Comparison of ENCODE assay signal across 1 cellular context in the genomic region with DNA sequence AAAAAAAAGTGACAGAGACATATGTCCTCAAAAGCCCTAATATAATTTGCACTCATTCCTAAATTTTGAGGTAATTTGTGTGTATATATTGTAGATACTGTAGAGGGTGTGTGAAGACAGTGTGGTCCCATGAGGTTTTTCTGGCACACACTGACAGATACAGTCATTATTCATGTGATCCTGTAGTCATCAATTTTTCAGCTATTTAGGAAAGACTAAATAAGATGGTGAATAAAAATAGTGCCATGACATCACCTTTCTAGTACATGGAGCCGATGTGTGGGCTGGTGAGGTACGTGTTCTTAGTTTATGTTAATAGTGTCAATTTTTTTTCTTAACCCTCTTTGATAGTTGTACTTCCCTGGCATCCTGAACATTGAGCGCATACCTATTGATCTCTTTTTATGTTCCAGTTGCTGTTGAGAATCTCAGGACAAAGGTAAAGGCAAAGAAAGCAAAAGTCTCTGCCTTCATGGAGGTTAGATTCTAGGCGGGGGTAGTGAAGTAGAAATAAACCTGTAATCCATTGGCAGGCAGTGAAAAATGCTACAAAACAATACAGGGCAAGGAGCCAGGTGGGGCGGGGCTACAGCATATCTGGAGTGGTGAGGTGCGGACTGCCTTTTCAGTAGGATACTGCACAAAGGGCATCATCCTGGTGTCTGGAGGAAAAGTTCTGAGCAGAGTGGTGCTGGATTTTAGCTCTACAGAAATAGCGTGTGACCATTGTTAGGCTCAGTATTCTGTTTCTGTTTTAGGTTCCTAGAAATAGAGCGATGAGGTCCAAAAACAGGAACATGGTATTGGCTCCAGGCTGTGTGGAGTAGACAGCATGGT.
TF ChIP-seq lines count a peak whose summit lies in the region.

No MANE protein-coding gene starts in this region.

TF ChIP-seq in HEK293, 187 proteins besides CTCF, POLR2A, EP300 and RAD21 (continued from another document and continues in another):
- TF ChIP-seq TCF7L2 (IDR thresholded peaks at IDR 0.05; ENCODE audit: borderline replicate concordance, low read depth, low read length) (no peak), ZNF624 (tag by site-specific recombination; IDR thresholded peaks at IDR 0.05) (no peak), ZNF132 (tag by site-specific recombination; IDR thresholded peaks at IDR 0.05; ENCODE audit: borderline replicate concordance) (no peak), ZBTB7A (tag by site-specific recombination; IDR thresholded peaks at IDR 0.05; ENCODE audit: low read depth) (no peak), ZNF155 (tag by site-specific recombination; IDR thresholded peaks at IDR 0.05) (no peak), ZNF488 (tag by site-specific recombination; IDR thresholded peaks at IDR 0.05) (no peak), SETDB1 (IDR thresholded peaks at IDR 0.05; ENCODE audit: insufficient read length, low read length) (no peak), ZNF140 (tag by site-specific recombination; IDR thresholded peaks at IDR 0.05) (no peak), WT1 (tag by site-specific recombination; IDR thresholded peaks at IDR 0.05) (no peak), ZNF169 (tag by site-specific recombination; IDR thresholded peaks at IDR 0.05) (no peak), ZNF362 (tag by site-specific recombination; IDR thresholded peaks at IDR 0.05) (peak; percentile 82), KLF10 (tag by site-specific recombination; IDR thresholded peaks at IDR 0.05) (peak; percentile 65), ZNF214 (tag by site-specific recombination; IDR thresholded peaks at IDR 0.05; ENCODE audit: borderline replicate concordance) (no peak), SP7 (tag by site-specific recombination; IDR thresholded peaks at IDR 0.05) (0 out of 2 replicates have a peak, but pooled peaks have one; percentile 34), ZNF37A (tag by site-specific recombination; IDR thresholded peaks at IDR 0.05) (no peak), ZFP3 (tag by site-specific recombination; IDR thresholded peaks at IDR 0.05; ENCODE audit: low read depth) (no peak), ZNF549 (tag by site-specific recombination; IDR thresholded peaks at IDR 0.05) (no peak), ZNF324 (tag by site-specific recombination; IDR thresholded peaks at IDR 0.05) (no peak), ZNF544 (tag by site-specific recombination; IDR thresholded peaks at IDR 0.05) (no peak), ZNF670 (tag by site-specific recombination; IDR thresholded peaks at IDR 0.05; ENCODE audit: low read depth) (no peak), SP3 (tag by site-specific recombination; IDR thresholded peaks at IDR 0.05) (no peak), ZNF654 (tag by site-specific recombination; IDR thresholded peaks at IDR 0.05; ENCODE audit: low read depth) (no peak), GLI2 (tag by site-specific recombination; IDR thresholded peaks at IDR 0.05; ENCODE audit: borderline replicate concordance, low read depth) (no peak), ZNF514 (tag by site-specific recombination; IDR thresholded peaks at IDR 0.05) (no peak), ZNF701 (tag by site-specific recombination; IDR thresholded peaks at IDR 0.05) (no peak), ZNF335 (tag by site-specific recombination; conservative IDR thresholded peaks at IDR 0.05) (peak; percentile 44), ZNF391 (tag by site-specific recombination; IDR thresholded peaks at IDR 0.05; ENCODE audit: borderline replicate concordance, low read depth) (no peak), ZBTB10 (tag by site-specific recombination; IDR thresholded peaks at IDR 0.05) (no peak), ZNF426 (tag by site-specific recombination; IDR thresholded peaks at IDR 0.05) (no peak), ZNF366 (tag by site-specific recombination; conservative IDR thresholded peaks at IDR 0.05) (peak; percentile 90), ZNF555 (tag by site-specific recombination; conservative IDR thresholded peaks at IDR 0.05) (no peak), ZNF48 (tag by site-specific recombination; IDR thresholded peaks at IDR 0.05) (no peak), ZNF223 (tag by site-specific recombination; IDR thresholded peaks at IDR 0.05) (no peak), YY2 (tag by site-specific recombination; IDR thresholded peaks at IDR 0.05) (no peak), ZBTB20 (tag by site-specific recombination; IDR thresholded peaks at IDR 0.05) (no peak), ZNF621 (tag by site-specific recombination; IDR thresholded peaks at IDR 0.05) (no peak), IKZF3 (tag by site-specific recombination; IDR thresholded peaks at IDR 0.05) (no peak), GFI1B (tag by site-specific recombination; IDR thresholded peaks at IDR 0.05) (no peak), ZSCAN23 (tag by site-specific recombination; IDR thresholded peaks at IDR 0.05) (no peak), MYNN (tag by site-specific recombination; IDR thresholded peaks at IDR 0.05; ENCODE audit: borderline replicate concordance) (no peak), BCL11A (tag by site-specific recombination; IDR thresholded peaks at IDR 0.05; ENCODE audit: low read depth) (no peak), ZNF19 (tag by site-specific recombination; IDR thresholded peaks at IDR 0.05; ENCODE audit: low read depth) (no peak), ZXDB (tag by site-specific recombination; IDR thresholded peaks at IDR 0.05) (no peak), ZNF501 (tag by site-specific recombination; IDR thresholded peaks at IDR 0.05) (no peak)
- TF ChIP-seq, protein P1, sequence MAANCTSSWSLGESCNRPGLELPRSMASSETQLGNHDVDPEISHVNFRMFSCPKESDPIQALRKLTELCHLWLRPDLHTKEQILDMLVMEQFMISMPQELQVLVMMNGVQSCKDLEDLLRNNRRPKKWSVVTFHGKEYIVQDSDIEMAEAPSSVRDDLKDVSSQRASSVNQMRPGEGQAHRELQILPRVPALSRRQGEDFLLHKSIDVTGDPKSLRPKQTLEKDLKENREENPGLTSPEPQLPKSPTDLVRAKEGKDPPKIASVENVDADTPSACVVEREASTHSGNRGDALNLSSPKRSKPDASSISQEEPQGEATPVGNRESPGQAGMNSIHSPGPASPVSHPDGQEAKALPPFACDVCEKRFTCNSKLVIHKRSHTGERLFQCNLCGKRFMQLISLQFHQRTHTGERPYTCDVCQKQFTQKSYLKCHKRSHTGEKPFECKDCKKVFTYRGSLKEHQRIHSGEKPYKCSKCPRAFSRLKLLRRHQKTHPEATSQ (tag by site-specific recombination; IDR thresholded peaks at IDR 0.05) = no peak
- TF ChIP-seq, protein P2, sequence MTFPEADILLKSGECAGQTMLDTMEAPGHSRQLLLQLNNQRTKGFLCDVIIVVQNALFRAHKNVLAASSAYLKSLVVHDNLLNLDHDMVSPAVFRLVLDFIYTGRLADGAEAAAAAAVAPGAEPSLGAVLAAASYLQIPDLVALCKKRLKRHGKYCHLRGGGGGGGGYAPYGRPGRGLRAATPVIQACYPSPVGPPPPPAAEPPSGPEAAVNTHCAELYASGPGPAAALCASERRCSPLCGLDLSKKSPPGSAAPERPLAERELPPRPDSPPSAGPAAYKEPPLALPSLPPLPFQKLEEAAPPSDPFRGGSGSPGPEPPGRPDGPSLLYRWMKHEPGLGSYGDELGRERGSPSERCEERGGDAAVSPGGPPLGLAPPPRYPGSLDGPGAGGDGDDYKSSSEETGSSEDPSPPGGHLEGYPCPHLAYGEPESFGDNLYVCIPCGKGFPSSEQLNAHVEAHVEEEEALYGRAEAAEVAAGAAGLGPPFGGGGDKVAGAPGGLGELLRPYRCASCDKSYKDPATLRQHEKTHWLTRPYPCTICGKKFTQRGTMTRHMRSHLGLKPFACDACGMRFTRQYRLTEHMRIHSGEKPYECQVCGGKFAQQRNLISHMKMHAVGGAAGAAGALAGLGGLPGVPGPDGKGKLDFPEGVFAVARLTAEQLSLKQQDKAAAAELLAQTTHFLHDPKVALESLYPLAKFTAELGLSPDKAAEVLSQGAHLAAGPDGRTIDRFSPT (tag by site-specific recombination; IDR thresholded peaks at IDR 0.05) = peak; percentile 22; the same call in 1 of the 2 replicates
- TF ChIP-seq, protein P3, sequence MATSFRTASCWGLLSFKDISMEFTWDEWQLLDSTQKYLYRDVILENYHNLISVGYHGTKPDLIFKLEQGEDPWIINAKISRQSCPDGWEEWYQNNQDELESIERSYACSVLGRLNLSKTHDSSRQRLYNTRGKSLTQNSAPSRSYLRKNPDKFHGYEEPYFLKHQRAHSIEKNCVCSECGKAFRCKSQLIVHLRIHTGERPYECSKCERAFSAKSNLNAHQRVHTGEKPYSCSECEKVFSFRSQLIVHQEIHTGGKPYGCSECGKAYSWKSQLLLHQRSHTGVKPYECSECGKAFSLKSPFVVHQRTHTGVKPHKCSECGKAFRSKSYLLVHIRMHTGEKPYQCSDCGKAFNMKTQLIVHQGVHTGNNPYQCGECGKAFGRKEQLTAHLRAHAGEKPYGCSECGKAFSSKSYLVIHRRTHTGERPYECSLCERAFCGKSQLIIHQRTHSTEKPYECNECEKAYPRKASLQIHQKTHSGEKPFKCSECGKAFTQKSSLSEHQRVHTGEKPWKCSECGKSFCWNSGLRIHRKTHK (tag by site-specific recombination; IDR thresholded peaks at IDR 0.05) = no peak
- TF ChIP-seq, protein P4, sequence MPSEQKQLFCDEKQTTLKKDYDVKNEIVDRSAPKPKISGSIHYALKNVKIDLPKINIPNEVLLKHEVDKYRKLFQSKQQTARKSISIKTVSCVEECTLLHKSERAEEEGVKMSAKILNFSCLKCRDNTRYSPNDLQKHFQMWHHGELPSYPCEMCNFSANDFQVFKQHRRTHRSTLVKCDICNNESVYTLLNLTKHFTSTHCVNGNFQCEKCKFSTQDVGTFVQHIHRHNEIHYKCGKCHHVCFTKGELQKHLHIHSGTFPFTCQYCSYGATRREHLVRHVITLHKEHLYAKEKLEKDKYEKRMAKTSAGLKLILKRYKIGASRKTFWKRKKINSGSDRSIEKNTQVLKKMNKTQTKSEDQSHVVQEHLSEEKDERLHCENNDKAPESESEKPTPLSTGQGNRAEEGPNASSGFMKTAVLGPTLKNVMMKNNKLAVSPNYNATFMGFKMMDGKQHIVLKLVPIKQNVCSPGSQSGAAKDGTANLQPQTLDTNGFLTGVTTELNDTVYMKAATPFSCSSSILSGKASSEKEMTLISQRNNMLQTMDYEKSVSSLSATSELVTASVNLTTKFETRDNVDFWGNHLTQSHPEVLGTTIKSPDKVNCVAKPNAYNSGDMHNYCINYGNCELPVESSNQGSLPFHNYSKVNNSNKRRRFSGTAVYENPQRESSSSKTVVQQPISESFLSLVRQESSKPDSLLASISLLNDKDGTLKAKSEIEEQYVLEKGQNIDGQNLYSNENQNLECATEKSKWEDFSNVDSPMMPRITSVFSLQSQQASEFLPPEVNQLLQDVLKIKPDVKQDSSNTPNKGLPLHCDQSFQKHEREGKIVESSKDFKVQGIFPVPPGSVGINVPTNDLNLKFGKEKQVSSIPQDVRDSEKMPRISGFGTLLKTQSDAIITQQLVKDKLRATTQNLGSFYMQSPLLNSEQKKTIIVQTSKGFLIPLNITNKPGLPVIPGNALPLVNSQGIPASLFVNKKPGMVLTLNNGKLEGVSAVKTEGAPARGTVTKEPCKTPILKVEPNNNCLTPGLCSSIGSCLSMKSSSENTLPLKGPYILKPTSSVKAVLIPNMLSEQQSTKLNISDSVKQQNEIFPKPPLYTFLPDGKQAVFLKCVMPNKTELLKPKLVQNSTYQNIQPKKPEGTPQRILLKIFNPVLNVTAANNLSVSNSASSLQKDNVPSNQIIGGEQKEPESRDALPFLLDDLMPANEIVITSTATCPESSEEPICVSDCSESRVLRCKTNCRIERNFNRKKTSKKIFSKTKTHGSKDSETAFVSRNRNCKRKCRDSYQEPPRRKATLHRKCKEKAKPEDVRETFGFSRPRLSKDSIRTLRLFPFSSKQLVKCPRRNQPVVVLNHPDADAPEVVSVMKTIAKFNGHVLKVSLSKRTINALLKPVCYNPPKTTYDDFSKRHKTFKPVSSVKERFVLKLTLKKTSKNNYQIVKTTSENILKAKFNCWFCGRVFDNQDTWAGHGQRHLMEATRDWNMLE (tag by site-specific recombination; conservative IDR thresholded peaks at IDR 0.05; ENCODE audit: low read depth) = no peak
- TF ChIP-seq, protein P5, sequence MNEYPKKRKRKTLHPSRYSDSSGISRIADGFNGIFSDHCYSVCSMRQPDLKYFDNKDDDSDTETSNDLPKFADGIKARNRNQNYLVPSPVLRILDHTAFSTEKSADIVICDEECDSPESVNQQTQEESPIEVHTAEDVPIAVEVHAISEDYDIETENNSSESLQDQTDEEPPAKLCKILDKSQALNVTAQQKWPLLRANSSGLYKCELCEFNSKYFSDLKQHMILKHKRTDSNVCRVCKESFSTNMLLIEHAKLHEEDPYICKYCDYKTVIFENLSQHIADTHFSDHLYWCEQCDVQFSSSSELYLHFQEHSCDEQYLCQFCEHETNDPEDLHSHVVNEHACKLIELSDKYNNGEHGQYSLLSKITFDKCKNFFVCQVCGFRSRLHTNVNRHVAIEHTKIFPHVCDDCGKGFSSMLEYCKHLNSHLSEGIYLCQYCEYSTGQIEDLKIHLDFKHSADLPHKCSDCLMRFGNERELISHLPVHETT (tag by site-specific recombination; IDR thresholded peaks at IDR 0.05) = 0 out of 2 replicates have a peak, but pooled peaks have one; percentile 24
